8 cellular contexts compared by ENCODE assay signal in the genomic region with DNA sequence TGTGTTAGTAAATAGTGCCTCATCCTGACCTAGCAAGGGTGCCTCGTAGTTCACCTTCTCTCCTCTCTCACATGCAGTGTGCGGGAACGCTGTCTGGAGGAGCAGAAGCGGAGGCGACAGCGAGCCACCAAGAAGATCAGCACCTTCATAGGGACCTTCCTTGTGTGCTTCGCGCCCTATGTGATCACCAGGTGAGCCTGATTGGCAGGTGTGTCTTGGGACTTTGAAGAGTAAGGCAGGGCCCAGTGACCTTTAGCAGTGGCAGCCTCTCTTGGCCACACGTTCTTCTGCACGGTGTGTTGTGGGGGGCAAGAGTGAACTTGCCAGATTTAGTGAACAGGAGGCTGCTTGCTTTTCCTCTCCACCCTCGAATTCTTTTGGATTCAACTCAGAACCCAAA. TPM values are rescaled to one million over a fixed set of nuclear protein-coding genes. Genes with fewer than 3 reads are reported as not detected.
"Had no signal": no experiment of that assay in that cellular context is flagged by ENCODE, and none has a peak within 500 bp of the region (broad histone marks: within the 10 kb centered on the region; RNA-seq: fewer than 3 reads in every experiment).

No MANE protein-coding gene starts in this region.

- H3K27ac ChIP-seq: HL-60 had no signal

- ATAC-seq: HepG2, K562 had no signal

- H3K4me1 Mint-ChIP-seq: IgD-negative memory B cell had no signal

- H3K27ac Mint-ChIP-seq: IgD-negative memory B cell had no signal

- H3K36me3 Mint-ChIP-seq: IgD-negative memory B cell had no signal

- H3K4me3 ChIP-seq: K562 had no signal

- DNase-seq: IMR-90, KBM-7 had no signal

- H3K4me3 Mint-ChIP-seq: IgD-negative memory B cell had no signal

RNA-seq across cellular contexts. Expression of a gene that starts 8.6 kb away (rescaled TPM):
- total RNA-seq: HepG2, HT-29, HT1080, IMR-90, K562 had no signal
- polyA plus RNA-seq: HepG2, IgD-negative memory B cell, IMR-90, K562 had no signal
